8 cellular contexts compared by ENCODE assay signal in genomic region chr12:26195641-26196423, GRCh38. TPM values are rescaled to one million over a fixed set of nuclear protein-coding genes. Genes with fewer than 3 reads are reported as not detected.
A peak's percentile ranks its signal among the peaks of the same experiment; 100 is the strongest.
DNase-seq lines count a peak whose midpoint lies in the region; ATAC-seq and TF ChIP-seq lines count a peak whose summit lies in the region.

No MANE protein-coding gene starts in this region.

- H3K36me3 ChIP-seq in right atrium auricular region (no peaks in the 10 kb centered on the region), ovary (no peaks in the 10 kb centered on the region)

- H3K4me1 ChIP-seq in right atrium auricular region (peaks cover 0 to 35% of the 10 kb centered on the region in 2 donors), ovary (ENCODE audit: insufficient read depth) (peaks cover 7% of the 10 kb centered on the region)

- H3K27ac ChIP-seq in right atrium auricular region (peak overlapping the region; percentile 89 to 92), ovary (peak overlapping the region; percentile 72 to 86)

- H3K27me3 Mint-ChIP-seq in activated naive CD4-positive, alpha-beta T cell treated with anti-CD3 and anti-CD28 coated beads, Interleukin-2, amount 50 U/mL, for 24 hours, result peaks cover 44% of the 10 kb centered on the region

- intact Hi-C loops in ovary (cut with DNase I), result loop anchor here in 3 of 4 donors (5.0 to 10.0 kb wide), 4 partner anchors 69 to 119 kb away; partner anchors contain the start of gene BHLHE41 (in 2 of the 3)

- 0 to 1% (median 0%) methylated on average over 31 to 45 of the region's 45 CpGs for WGBS in ovary, 3 donors

- TF ChIP-seq EP300 in ovary (IDR thresholded peaks at IDR 0.05), result no peak

- peak overlapping the region; percentile 44 for H3K4me3 Mint-ChIP-seq in activated naive CD4-positive, alpha-beta T cell treated with anti-CD3 and anti-CD28 coated beads, Interleukin-2, amount 50 U/mL, for 24 hours

- TF ChIP-seq CTCF in right atrium auricular region (IDR thresholded peaks at IDR 0.05) (no peak), ovary (IDR thresholded peaks at IDR 0.05) (no peak)

- no peaks in the 10 kb centered on the region for H3K27me3 ChIP-seq in right atrium auricular region
- H3K27me3 ChIP-seq in ovary, result no peaks in the 10 kb centered on the region

- H3K4me1 Mint-ChIP-seq in activated naive CD4-positive, alpha-beta T cell treated with anti-CD3 and anti-CD28 coated beads, Interleukin-2, amount 50 U/mL, for 24 hours, result peaks cover 4% of the 10 kb centered on the region

- TF ChIP-seq POLR2A in ovary (IDR thresholded peaks at IDR 0.05), result no peak

- no peaks in the 10 kb centered on the region for H3K9me3 Mint-ChIP-seq in activated naive CD4-positive, alpha-beta T cell treated with anti-CD3 and anti-CD28 coated beads, Interleukin-2, amount 50 U/mL, for 24 hours

- H3K27ac Mint-ChIP-seq in activated naive CD4-positive, alpha-beta T cell treated with anti-CD3 and anti-CD28 coated beads, Interleukin-2, amount 50 U/mL, for 24 hours, result no peak overlapping the region

- H3K4me3 ChIP-seq in right atrium auricular region, result peak overlapping the region; percentile 67 to 70
- peak overlapping the region; percentile 59 for H3K4me3 ChIP-seq in ovary

- no peak for ATAC-seq in GM18520 (IDR thresholded peaks at IDR 0.05; ENCODE audit: unreplicated experiment)

- H3K36me3 Mint-ChIP-seq in activated naive CD4-positive, alpha-beta T cell treated with anti-CD3 and anti-CD28 coated beads, Interleukin-2, amount 50 U/mL, for 24 hours, result no peaks in the 10 kb centered on the region

- no peaks in the 10 kb centered on the region for H3K9me3 ChIP-seq in right atrium auricular region
- no peaks in the 10 kb centered on the region for H3K9me3 ChIP-seq in ovary

- no peak for DNase-seq in activated naive CD4-positive, alpha-beta T cell (lab: John Stamatoyannopoulos, UW)
- DNase-seq in HuH-7.5 (ENCODE audit: low spot score) (peak; percentile 14), amniotic stem cell (lab: John Stamatoyannopoulos, UW) (peak; percentile 50), right atrium auricular region (ENCODE audit: low spot score) (peak; percentile 71), ovary (peak; percentile 48 to 70 (median 59)), SKM-1 (lab: John Stamatoyannopoulos, UW; ENCODE audit: unreplicated experiment) (no peak)

RNA-seq across cellular contexts. Expression of gene SSPN, which starts 0.5 kb away (rescaled TPM):
- 10 to 100 TPM; 52.4 to 61.1 TPM for total RNA-seq in right atrium auricular region
- total RNA-seq in ovary, result 10 to 100 TPM; 21.2 to 68.0 (median 44.2) TPM
- 10 to 100 TPM; 17.0 to 32.8 TPM for polyA plus RNA-seq in ovary

Comparison
In these comparisons a context has a peak if more than half of its experiments do, and no peak if none do; other contexts are left out.
1. DNase-seq: peak in HuH-7.5 (single experiment), amniotic stem cell (single experiment), right atrium auricular region (single experiment) and ovary (5 of 5); none in activated naive CD4-positive, alpha-beta T cell (0 of 4) and SKM-1 (single experiment).